In the genomic region with DNA sequence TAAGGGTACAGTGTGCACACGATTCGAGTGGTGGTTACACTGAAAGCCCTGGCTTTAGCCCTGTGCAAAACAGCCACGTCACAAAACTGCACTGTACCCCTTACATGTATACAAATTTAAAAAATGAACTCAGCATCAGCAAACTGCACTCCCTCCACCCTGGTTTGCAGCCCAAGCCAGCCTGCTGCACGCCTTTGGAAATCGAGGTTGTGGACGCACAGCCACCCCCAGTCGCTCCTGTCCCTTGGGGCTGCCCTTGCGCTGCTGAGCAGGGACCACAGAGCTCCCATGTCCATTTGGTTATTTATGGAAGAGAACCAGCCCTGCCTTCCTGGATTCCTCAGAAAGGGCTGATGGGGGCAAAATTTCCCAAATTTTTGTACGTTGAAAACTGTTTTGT, we compare ENCODE assay signal across 12 cellular contexts.
"Had no signal": no experiment of that assay in that cellular context is flagged by ENCODE, and none has a peak within 500 bp of the region (broad histone marks: within the 10 kb centered on the region; RNA-seq: fewer than 3 reads in every experiment).

No MANE protein-coding gene starts in this region.

- H3K36me3 ChIP-seq: neutrophil had no signal

- H3K9me3 Mint-ChIP-seq: activated B cell treated with CpG ODN at 0.5 μM for 24 hours; activated T-cell treated with anti-CD3 and anti-CD28 coated beads, Interleukin-2, amount 50 U/mL, for 72 hours; natural killer cell had no signal

- H3K27me3 Mint-ChIP-seq: activated B cell treated with CpG ODN at 0.5 μM for 24 hours had no signal

- H3K36me3 Mint-ChIP-seq: natural killer cell had no signal

- H3K9me3 ChIP-seq: neutrophil had no signal

- H3K27ac Mint-ChIP-seq: activated CD4-positive, alpha-beta T cell treated with anti-CD3 and anti-CD28 coated beads, Interleukin-2, amount 10 ng/mL, durations not matched to agents 7 days and 5 days; activated T-cell treated with anti-CD3 and anti-CD28 coated beads, Interleukin-2, amount 50 U/mL, for 72 hours; natural killer cell had no signal

- H3K27ac ChIP-seq: neutrophil had no signal

- H3K27me3 ChIP-seq: neutrophil had no signal

- ATAC-seq: activated T-cell treated with anti-CD3 and anti-CD28 coated beads, Interleukin-2, amount 50 U/mL, for 72 hours; natural killer cell had no signal

- DNase-seq: activated B cell treated with CpG ODN at 0.5 μM for 24 hours; activated CD4-positive, alpha-beta T cell treated with anti-CD3 and anti-CD28 coated beads, Interleukin-2, amount 10 ng/mL, durations not matched to agents 7 days and 5 days; activated CD8-positive, alpha-beta memory T cell treated with anti-CD3 and anti-CD28 coated beads, Interleukin-2, amount 50 U/mL, for 48 hours; activated T-cell treated with anti-CD3 and anti-CD28 coated beads, Interleukin-2, amount 50 U/mL, for 72 hours; hippocampal formation; kidney; mesenchymal stem cell; natural killer cell; stimulated activated naive CD4-positive, alpha-beta T cell; SW 1271; trophoblast cell had no signal

- H3K4me3 Mint-ChIP-seq: activated B cell treated with CpG ODN at 0.5 μM for 24 hours; activated CD4-positive, alpha-beta T cell treated with anti-CD3 and anti-CD28 coated beads, Interleukin-2, amount 10 ng/mL, durations not matched to agents 7 days and 5 days; activated T-cell treated with anti-CD3 and anti-CD28 coated beads, Interleukin-2, amount 50 U/mL, for 72 hours; natural killer cell had no signal
